In the genomic region with DNA sequence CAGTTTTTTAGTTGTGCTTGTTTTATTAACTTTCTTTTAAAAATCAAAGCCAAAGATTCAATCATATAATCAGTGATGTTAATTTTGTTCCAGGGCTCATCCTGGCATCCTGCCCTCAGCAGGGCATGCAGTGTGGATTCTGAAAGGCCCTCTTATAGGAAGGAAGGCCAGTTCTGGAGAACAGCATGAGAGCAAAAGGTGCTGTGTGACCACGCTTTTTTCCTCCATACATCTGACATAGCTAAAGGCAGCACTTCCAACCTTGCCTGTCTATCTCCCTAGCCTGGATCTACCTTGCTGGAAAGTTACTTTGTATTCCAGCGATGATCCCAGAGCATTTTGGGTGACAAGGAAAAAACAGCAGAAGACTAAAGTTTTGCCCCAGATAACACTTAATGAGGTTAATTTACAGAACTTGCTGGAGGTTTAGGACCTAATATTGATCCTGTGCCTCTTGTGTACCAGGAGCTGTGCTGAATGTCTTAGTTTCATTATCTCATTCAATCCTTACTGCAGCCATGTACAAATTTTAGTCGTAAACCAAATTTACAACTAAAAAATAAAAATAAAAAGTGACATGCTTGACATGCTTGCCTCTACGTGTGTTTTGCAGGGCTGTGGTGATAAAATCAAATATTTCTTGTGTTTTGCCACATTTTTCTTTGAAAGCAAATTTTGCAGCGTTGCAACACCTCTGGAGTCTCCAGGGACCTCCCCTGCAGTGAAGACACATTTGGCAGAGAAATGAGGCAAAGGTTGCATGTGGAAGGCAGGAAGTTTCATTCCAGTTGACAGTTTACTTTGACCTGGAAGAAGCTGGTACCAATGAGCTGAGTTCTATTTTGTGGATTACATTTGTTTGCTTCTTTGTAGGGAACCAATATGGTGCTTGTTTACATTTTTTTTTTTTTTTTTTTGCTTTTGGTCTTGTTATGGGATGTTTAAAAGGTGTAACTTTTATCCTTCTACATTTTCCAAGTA, we compare ENCODE assay signal across 1 cellular context.
TF ChIP-seq lines count a peak whose summit lies in the region.

No MANE protein-coding gene starts in this region.

TF ChIP-seq in HepG2, 621 proteins besides CTCF, POLR2A, EP300 and RAD21 (continued from another document):
- TF ChIP-seq, protein P1, sequence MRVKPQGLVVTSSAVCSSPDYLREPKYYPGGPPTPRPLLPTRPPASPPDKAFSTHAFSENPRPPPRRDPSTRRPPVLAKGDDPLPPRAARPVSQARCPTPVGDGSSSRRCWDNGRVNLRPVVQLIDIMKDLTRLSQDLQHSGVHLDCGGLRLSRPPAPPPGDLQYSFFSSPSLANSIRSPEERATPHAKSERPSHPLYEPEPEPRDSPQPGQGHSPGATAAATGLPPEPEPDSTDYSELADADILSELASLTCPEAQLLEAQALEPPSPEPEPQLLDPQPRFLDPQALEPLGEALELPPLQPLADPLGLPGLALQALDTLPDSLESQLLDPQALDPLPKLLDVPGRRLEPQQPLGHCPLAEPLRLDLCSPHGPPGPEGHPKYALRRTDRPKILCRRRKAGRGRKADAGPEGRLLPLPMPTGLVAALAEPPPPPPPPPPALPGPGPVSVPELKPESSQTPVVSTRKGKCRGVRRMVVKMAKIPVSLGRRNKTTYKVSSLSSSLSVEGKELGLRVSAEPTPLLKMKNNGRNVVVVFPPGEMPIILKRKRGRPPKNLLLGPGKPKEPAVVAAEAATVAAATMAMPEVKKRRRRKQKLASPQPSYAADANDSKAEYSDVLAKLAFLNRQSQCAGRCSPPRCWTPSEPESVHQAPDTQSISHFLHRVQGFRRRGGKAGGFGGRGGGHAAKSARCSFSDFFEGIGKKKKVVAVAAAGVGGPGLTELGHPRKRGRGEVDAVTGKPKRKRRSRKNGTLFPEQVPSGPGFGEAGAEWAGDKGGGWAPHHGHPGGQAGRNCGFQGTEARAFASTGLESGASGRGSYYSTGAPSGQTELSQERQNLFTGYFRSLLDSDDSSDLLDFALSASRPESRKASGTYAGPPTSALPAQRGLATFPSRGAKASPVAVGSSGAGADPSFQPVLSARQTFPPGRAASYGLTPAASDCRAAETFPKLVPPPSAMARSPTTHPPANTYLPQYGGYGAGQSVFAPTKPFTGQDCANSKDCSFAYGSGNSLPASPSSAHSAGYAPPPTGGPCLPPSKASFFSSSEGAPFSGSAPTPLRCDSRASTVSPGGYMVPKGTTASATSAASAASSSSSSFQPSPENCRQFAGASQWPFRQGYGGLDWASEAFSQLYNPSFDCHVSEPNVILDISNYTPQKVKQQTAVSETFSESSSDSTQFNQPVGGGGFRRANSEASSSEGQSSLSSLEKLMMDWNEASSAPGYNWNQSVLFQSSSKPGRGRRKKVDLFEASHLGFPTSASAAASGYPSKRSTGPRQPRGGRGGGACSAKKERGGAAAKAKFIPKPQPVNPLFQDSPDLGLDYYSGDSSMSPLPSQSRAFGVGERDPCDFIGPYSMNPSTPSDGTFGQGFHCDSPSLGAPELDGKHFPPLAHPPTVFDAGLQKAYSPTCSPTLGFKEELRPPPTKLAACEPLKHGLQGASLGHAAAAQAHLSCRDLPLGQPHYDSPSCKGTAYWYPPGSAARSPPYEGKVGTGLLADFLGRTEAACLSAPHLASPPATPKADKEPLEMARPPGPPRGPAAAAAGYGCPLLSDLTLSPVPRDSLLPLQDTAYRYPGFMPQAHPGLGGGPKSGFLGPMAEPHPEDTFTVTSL (CRISPR knock-in tag; IDR thresholded peaks at IDR 0.05; ENCODE audit: borderline replicate concordance), result peak; percentile 47; the same call in 1 of the 2 replicates
- TF ChIP-seq NR2C2 (CRISPR knock-in tag; IDR thresholded peaks at IDR 0.05; ENCODE audit: borderline replicate concordance), result peak; percentile 54; the same call in 1 of the 2 replicates
- TF ChIP-seq HMG20A (CRISPR knock-in tag; IDR thresholded peaks at IDR 0.05; ENCODE audit: borderline replicate concordance), result peak; percentile 12; the same call in 1 of the 2 replicates
- peak; percentile 76; the same call in 1 of the 2 replicates for TF ChIP-seq ETV5 (CRISPR knock-in tag; IDR thresholded peaks at IDR 0.05; ENCODE audit: borderline replicate concordance)
- TF ChIP-seq RCOR2 (CRISPR knock-in tag; IDR thresholded peaks at IDR 0.05), result peak; percentile 38; the same call in 1 of the 2 replicates
- TF ChIP-seq TEAD3 (CRISPR knock-in tag; optimal IDR thresholded peaks at IDR 0.05; ENCODE audit: borderline replicate concordance), result peak; percentile 48
- TF ChIP-seq FOXP1 (IDR thresholded peaks at IDR 0.05), result no peak
- peak; percentile 72 for TF ChIP-seq FOXP1 (CRISPR knock-in tag; IDR thresholded peaks at IDR 0.05)
- TF ChIP-seq ZFP82 (CRISPR knock-in tag; IDR thresholded peaks at IDR 0.05; ENCODE audit: borderline replicate concordance), result no peak
- no peak for TF ChIP-seq GATA4 (IDR thresholded peaks at IDR 0.05; ENCODE audit: borderline replicate concordance, low read depth)
- TF ChIP-seq LCORL (IDR thresholded peaks at IDR 0.05), result no peak
- peak; percentile 49; the same call in 1 of the 2 replicates for TF ChIP-seq LCORL (CRISPR knock-in tag; IDR thresholded peaks at IDR 0.05)
- TF ChIP-seq HNF4G (IDR thresholded peaks at IDR 0.05; ENCODE audit: borderline replicate concordance, low read depth, low read length), result peak; percentile 62; the same call in 1 of the 2 replicates
- TF ChIP-seq HNF4G (CRISPR knock-in tag; IDR thresholded peaks at IDR 0.05; ENCODE audit: borderline replicate concordance, low read depth), result no peak
- TF ChIP-seq FOXO1 (CRISPR knock-in tag; IDR thresholded peaks at IDR 0.05), result peak; percentile 19; the same call in 1 of the 2 replicates
- TF ChIP-seq, protein P2, sequence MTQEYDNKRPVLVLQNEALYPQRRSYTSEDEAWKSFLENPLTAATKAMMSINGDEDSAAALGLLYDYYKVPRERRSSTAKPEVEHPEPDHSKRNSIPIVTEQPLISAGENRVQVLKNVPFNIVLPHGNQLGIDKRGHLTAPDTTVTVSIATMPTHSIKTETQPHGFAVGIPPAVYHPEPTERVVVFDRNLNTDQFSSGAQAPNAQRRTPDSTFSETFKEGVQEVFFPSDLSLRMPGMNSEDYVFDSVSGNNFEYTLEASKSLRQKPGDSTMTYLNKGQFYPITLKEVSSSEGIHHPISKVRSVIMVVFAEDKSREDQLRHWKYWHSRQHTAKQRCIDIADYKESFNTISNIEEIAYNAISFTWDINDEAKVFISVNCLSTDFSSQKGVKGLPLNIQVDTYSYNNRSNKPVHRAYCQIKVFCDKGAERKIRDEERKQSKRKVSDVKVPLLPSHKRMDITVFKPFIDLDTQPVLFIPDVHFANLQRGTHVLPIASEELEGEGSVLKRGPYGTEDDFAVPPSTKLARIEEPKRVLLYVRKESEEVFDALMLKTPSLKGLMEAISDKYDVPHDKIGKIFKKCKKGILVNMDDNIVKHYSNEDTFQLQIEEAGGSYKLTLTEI (CRISPR knock-in tag; conservative IDR thresholded peaks at IDR 0.05), result no peak
- TF ChIP-seq CEBPG (CRISPR knock-in tag; IDR thresholded peaks at IDR 0.05), result peak; percentile 84
- no peak for TF ChIP-seq FOXA1 (IDR thresholded peaks at IDR 0.05)
- TF ChIP-seq FOXA1 (CRISPR knock-in tag; IDR thresholded peaks at IDR 0.05), result 0 out of 2 replicates have a peak, but pooled peaks have one; percentile 24
- 0 out of 2 replicates have a peak, but pooled peaks have one; percentile 40 for TF ChIP-seq MIXL1 (CRISPR knock-in tag; IDR thresholded peaks at IDR 0.05)
- TF ChIP-seq RXRB (CRISPR knock-in tag; IDR thresholded peaks at IDR 0.05; ENCODE audit: borderline replicate concordance), result peak; percentile 84
- no peak for TF ChIP-seq PHF20 (CRISPR knock-in tag; IDR thresholded peaks at IDR 0.05)
- TF ChIP-seq, protein P3, sequence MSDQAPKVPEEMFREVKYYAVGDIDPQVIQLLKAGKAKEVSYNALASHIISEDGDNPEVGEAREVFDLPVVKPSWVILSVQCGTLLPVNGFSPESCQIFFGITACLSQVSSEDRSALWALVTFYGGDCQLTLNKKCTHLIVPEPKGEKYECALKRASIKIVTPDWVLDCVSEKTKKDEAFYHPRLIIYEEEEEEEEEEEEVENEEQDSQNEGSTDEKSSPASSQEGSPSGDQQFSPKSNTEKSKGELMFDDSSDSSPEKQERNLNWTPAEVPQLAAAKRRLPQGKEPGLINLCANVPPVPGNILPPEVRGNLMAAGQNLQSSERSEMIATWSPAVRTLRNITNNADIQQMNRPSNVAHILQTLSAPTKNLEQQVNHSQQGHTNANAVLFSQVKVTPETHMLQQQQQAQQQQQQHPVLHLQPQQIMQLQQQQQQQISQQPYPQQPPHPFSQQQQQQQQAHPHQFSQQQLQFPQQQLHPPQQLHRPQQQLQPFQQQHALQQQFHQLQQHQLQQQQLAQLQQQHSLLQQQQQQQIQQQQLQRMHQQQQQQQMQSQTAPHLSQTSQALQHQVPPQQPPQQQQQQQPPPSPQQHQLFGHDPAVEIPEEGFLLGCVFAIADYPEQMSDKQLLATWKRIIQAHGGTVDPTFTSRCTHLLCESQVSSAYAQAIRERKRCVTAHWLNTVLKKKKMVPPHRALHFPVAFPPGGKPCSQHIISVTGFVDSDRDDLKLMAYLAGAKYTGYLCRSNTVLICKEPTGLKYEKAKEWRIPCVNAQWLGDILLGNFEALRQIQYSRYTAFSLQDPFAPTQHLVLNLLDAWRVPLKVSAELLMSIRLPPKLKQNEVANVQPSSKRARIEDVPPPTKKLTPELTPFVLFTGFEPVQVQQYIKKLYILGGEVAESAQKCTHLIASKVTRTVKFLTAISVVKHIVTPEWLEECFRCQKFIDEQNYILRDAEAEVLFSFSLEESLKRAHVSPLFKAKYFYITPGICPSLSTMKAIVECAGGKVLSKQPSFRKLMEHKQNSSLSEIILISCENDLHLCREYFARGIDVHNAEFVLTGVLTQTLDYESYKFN (CRISPR knock-in tag; conservative IDR thresholded peaks at IDR 0.05), result peak; percentile 70
- TF ChIP-seq, protein P4, sequence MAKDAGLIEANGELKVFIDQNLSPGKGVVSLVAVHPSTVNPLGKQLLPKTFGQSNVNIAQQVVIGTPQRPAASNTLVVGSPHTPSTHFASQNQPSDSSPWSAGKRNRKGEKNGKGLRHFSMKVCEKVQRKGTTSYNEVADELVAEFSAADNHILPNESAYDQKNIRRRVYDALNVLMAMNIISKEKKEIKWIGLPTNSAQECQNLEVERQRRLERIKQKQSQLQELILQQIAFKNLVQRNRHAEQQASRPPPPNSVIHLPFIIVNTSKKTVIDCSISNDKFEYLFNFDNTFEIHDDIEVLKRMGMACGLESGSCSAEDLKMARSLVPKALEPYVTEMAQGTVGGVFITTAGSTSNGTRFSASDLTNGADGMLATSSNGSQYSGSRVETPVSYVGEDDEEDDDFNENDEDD (CRISPR knock-in tag; IDR thresholded peaks at IDR 0.05; ENCODE audit: borderline replicate concordance), result no peak
- peak; percentile 52; the same call in 1 of the 2 replicates for TF ChIP-seq SALL1 (CRISPR knock-in tag; IDR thresholded peaks at IDR 0.05)
- TF ChIP-seq MED1 (CRISPR knock-in tag; IDR thresholded peaks at IDR 0.05), result peak; percentile 74
- TF ChIP-seq BCL6 (CRISPR knock-in tag; IDR thresholded peaks at IDR 0.05), result peak; percentile 98
- peak; percentile 70 for TF ChIP-seq CEBPB (IDR thresholded peaks at IDR 0.05; ENCODE audit: borderline replicate concordance, low read depth, low read length)
- TF ChIP-seq, protein P5, sequence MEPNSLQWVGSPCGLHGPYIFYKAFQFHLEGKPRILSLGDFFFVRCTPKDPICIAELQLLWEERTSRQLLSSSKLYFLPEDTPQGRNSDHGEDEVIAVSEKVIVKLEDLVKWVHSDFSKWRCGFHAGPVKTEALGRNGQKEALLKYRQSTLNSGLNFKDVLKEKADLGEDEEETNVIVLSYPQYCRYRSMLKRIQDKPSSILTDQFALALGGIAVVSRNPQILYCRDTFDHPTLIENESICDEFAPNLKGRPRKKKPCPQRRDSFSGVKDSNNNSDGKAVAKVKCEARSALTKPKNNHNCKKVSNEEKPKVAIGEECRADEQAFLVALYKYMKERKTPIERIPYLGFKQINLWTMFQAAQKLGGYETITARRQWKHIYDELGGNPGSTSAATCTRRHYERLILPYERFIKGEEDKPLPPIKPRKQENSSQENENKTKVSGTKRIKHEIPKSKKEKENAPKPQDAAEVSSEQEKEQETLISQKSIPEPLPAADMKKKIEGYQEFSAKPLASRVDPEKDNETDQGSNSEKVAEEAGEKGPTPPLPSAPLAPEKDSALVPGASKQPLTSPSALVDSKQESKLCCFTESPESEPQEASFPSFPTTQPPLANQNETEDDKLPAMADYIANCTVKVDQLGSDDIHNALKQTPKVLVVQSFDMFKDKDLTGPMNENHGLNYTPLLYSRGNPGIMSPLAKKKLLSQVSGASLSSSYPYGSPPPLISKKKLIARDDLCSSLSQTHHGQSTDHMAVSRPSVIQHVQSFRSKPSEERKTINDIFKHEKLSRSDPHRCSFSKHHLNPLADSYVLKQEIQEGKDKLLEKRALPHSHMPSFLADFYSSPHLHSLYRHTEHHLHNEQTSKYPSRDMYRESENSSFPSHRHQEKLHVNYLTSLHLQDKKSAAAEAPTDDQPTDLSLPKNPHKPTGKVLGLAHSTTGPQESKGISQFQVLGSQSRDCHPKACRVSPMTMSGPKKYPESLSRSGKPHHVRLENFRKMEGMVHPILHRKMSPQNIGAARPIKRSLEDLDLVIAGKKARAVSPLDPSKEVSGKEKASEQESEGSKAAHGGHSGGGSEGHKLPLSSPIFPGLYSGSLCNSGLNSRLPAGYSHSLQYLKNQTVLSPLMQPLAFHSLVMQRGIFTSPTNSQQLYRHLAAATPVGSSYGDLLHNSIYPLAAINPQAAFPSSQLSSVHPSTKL (CRISPR knock-in tag; IDR thresholded peaks at IDR 0.05), result peak; percentile 75
- peak; percentile 44; the same call in 1 of the 2 replicates for TF ChIP-seq SOX5 (CRISPR knock-in tag; IDR thresholded peaks at IDR 0.05; ENCODE audit: borderline replicate concordance)
- TF ChIP-seq, protein P6, sequence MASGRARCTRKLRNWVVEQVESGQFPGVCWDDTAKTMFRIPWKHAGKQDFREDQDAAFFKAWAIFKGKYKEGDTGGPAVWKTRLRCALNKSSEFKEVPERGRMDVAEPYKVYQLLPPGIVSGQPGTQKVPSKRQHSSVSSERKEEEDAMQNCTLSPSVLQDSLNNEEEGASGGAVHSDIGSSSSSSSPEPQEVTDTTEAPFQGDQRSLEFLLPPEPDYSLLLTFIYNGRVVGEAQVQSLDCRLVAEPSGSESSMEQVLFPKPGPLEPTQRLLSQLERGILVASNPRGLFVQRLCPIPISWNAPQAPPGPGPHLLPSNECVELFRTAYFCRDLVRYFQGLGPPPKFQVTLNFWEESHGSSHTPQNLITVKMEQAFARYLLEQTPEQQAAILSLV (CRISPR knock-in tag; IDR thresholded peaks at IDR 0.05; ENCODE audit: borderline replicate concordance), result no peak
- 0 out of 2 replicates have a peak, but pooled peaks have one; percentile 29 for TF ChIP-seq PHF21A (CRISPR knock-in tag; IDR thresholded peaks at IDR 0.05)
- no peak for TF ChIP-seq SOX6 (IDR thresholded peaks at IDR 0.05)
- peak; percentile 60 for TF ChIP-seq SOX6 (CRISPR knock-in tag; IDR thresholded peaks at IDR 0.05)
- TF ChIP-seq ZMYM4 (CRISPR knock-in tag; IDR thresholded peaks at IDR 0.05), result peak; percentile 46; the same call in 1 of the 2 replicates
- TF ChIP-seq EED (CRISPR knock-in tag; IDR thresholded peaks at IDR 0.05), result no peak
- peak; percentile 69 for TF ChIP-seq ZNF644 (CRISPR knock-in tag; IDR thresholded peaks at IDR 0.05; ENCODE audit: low read depth)
- TF ChIP-seq FOXA3 (CRISPR knock-in tag; IDR thresholded peaks at IDR 0.05), result peak; percentile 68
